Comparison of ENCODE assay signal across 1 cellular context in genomic region chr5:16505904-16506303, GRCh38.
TF ChIP-seq lines count a peak whose summit lies in the region.

No MANE protein-coding gene starts in this region.

TF ChIP-seq in H1, 55 proteins besides CTCF, POLR2A, EP300 and RAD21:
- TF ChIP-seq GABPA (IDR thresholded peaks at IDR 0.05; ENCODE audit: borderline replicate concordance, insufficient read depth, low read length) (no peak), CTBP2 (IDR thresholded peaks at IDR 0.05; ENCODE audit: borderline replicate concordance, insufficient read depth, insufficient read length, low read length) (no peak), YY1 (IDR thresholded peaks at IDR 0.05; ENCODE audit: low read depth, low read length) (no peak)
